In the genomic region with DNA sequence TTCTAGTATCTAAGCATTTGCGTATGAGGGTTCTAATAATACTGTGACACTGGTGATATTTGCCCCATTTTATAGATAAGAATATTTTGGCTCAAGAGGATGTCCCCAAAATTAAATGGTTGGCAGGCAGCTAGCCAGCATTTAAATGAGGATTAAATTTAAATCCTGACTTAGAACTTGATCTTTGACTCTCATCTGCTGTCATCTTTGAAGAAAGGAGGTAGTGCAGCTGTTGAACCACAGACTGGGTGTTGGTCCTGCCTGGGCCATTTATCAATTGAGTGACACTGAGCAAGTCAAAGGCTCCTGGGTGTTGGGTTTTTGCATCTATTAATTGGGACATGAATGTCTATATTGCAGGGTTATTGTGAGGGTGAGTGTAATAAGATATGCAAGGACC, we compare ENCODE assay signal across 30 cellular contexts.
"Had no signal": no experiment of that assay in that cellular context is flagged by ENCODE, and none has a peak within 500 bp of the region (broad histone marks: within the 10 kb centered on the region; RNA-seq: fewer than 3 reads in every experiment).

No MANE protein-coding gene starts in this region.

- H3K36me3 Mint-ChIP-seq: naive B cell; natural killer cell; neural progenitor cell; stimulated activated effector memory CD8-positive, alpha-beta T cell treated with anti-CD3 and anti-CD28 coated beads, Interleukin-12 subunit alpha, Interleukin-12 subunit beta, amount 100 ng/mL, for 72 hours had no signal

- DNase-seq: heart right ventricle; kidney; left colon; left lung; lower lobe of right lung; mammary epithelial cell; mesenchymal stem cell; naive B cell; natural killer cell; nephron progenitor cell; occipital lobe; right lobe of liver; stimulated activated CD4-positive, alpha-beta T cell treated with anti-CD3 and anti-CD28 coated beads, Interleukin-12 subunit alpha, Interleukin-12 subunit beta, amount 100 ng/mL, for 4 hours; stimulated activated CD4-positive, alpha-beta T cell treated with anti-CD3 and anti-CD28 coated beads, Interleukin-15, amount 100 ng/mL, for 24 hours; stimulated activated CD4-positive, alpha-beta T cell treated with anti-CD3 and anti-CD28 coated beads, Interleukin-2, amount 100 ng/mL, for 24 hours; stimulated activated CD4-positive, alpha-beta T cell treated with anti-CD3 and anti-CD28 coated beads, Interleukin-4, amount 100 ng/mL, for 1 hour; stimulated activated naive CD4-positive, alpha-beta T cell; tibial artery; trophoblast cell; upper lobe of right lung had no signal

- H3K4me3 ChIP-seq: heart right ventricle, hepatocyte, left lung, lower lobe of right lung, neural progenitor cell, right atrium auricular region, right lobe of liver, skin epidermis, suprapubic skin, thoracic aorta, tibial artery, upper lobe of right lung had no signal

- H3K79me2 ChIP-seq: hepatocyte had no signal

- H3K27ac ChIP-seq: heart right ventricle, hepatocyte, left lung, lower lobe of right lung, neural progenitor cell, neutrophil, right atrium auricular region, right lobe of liver, skin epidermis, suprapubic skin, thoracic aorta, tibial artery, upper lobe of right lung had no signal

- H3K4me1 ChIP-seq: heart right ventricle, left lung, lower lobe of right lung, right atrium auricular region, right lobe of liver, suprapubic skin, tibial artery, upper lobe of right lung had no signal

- H3K27ac Mint-ChIP-seq: naive B cell; natural killer cell; nephron progenitor cell; neural progenitor cell; progenitor cell of endocrine pancreas; stimulated activated effector memory CD8-positive, alpha-beta T cell treated with anti-CD3 and anti-CD28 coated beads, Interleukin-12 subunit alpha, Interleukin-12 subunit beta, amount 100 ng/mL, for 72 hours; stimulated activated naive CD8-positive, alpha-beta T cell treated with anti-CD3 and anti-CD28 coated beads, Interleukin-15, Interleukin-2, amounts not matched to agents 100 ng/mL and 50 ng/mL, for 24 hours had no signal

- H3K9me3 ChIP-seq: heart right ventricle, left lung, lower lobe of right lung, neutrophil, right atrium auricular region, right lobe of liver, suprapubic skin, thoracic aorta, tibial artery, upper lobe of right lung had no signal

- H3K27me3 ChIP-seq: hepatocyte, left lung, neural progenitor cell, neutrophil, right atrium auricular region, right lobe of liver, suprapubic skin, tibial artery, upper lobe of right lung had no signal

- H3K4me1 Mint-ChIP-seq: naive B cell; natural killer cell; neural progenitor cell; stimulated activated effector memory CD8-positive, alpha-beta T cell treated with anti-CD3 and anti-CD28 coated beads, Interleukin-12 subunit alpha, Interleukin-12 subunit beta, amount 100 ng/mL, for 72 hours had no signal

- H3K9ac ChIP-seq: neural progenitor cell had no signal

- H3K36me3 ChIP-seq: heart right ventricle, left lung, lower lobe of right lung, neural progenitor cell, right atrium auricular region, right lobe of liver, suprapubic skin, thoracic aorta, tibial artery, upper lobe of right lung had no signal

- H2AFZ ChIP-seq: hepatocyte, neural progenitor cell had no signal

- H3K9me3 Mint-ChIP-seq: naive B cell; natural killer cell; nephron progenitor cell; neural progenitor cell; stimulated activated effector memory CD8-positive, alpha-beta T cell treated with anti-CD3 and anti-CD28 coated beads, Interleukin-12 subunit alpha, Interleukin-12 subunit beta, amount 100 ng/mL, for 72 hours; stimulated activated naive CD8-positive, alpha-beta T cell treated with anti-CD3 and anti-CD28 coated beads, Interleukin-15, Interleukin-2, amounts not matched to agents 100 ng/mL and 50 ng/mL, for 24 hours had no signal

- H3K4me3 Mint-ChIP-seq: naive B cell; natural killer cell; nephron progenitor cell; neural progenitor cell; stimulated activated effector memory CD8-positive, alpha-beta T cell treated with anti-CD3 and anti-CD28 coated beads, Interleukin-12 subunit alpha, Interleukin-12 subunit beta, amount 100 ng/mL, for 72 hours; stimulated activated naive CD8-positive, alpha-beta T cell treated with anti-CD3 and anti-CD28 coated beads, Interleukin-15, Interleukin-2, amounts not matched to agents 100 ng/mL and 50 ng/mL, for 24 hours had no signal

- ATAC-seq: heart right ventricle; left colon; left lung; lower lobe of right lung; natural killer cell; right lobe of liver; stimulated activated effector memory CD8-positive, alpha-beta T cell treated with anti-CD3 and anti-CD28 coated beads, Interleukin-12 subunit alpha, Interleukin-12 subunit beta, amount 100 ng/mL, for 72 hours; upper lobe of right lung had no signal

- H3K4me2 ChIP-seq: hepatocyte, neural progenitor cell had no signal

- H3K27me3 Mint-ChIP-seq: progenitor cell of endocrine pancreas had no signal
